In genomic region chr10:642186-642890, GRCh38 we compare ENCODE assay signal across 16 cellular contexts. TPM values are rescaled to one million over a fixed set of nuclear protein-coding genes. Genes with fewer than 3 reads are reported as not detected.
DNase-seq lines count a peak whose midpoint lies in the region; ATAC-seq and TF ChIP-seq lines count a peak whose summit lies in the region.
"Had no signal": no experiment of that assay in that cellular context is flagged by ENCODE, and none has a peak within 500 bp of the region (broad histone marks: within the 10 kb centered on the region; RNA-seq: fewer than 3 reads in every experiment).

No MANE protein-coding gene starts in this region.

- 81% methylated on average over 16 of the region's 16 CpGs for WGBS in right cardiac atrium

- no peaks in the 10 kb centered on the region for H4K20me1 ChIP-seq in PC-3 (ENCODE audit: low read length)
- peaks cover 73% of the 10 kb centered on the region for H4K20me1 ChIP-seq in neural progenitor cell (ENCODE audit: low read depth)

- H3K4me1 Mint-ChIP-seq in Caco-2 (ENCODE audit: low read depth, unreplicated experiment) = peaks cover 11% of the 10 kb centered on the region
- peaks cover 19% of the 10 kb centered on the region for H3K4me1 Mint-ChIP-seq in neural progenitor cell
- no peaks in the 10 kb centered on the region for H3K4me1 Mint-ChIP-seq in activated T-helper 17 cell treated with anti-CD3 and anti-CD28 coated beads, Interleukin-2, amount 50 U/mL, for 72 hours
- H3K4me1 Mint-ChIP-seq: activated B cell treated with CpG ODN at 0.5 μM for 24 hours, CD14-positive monocyte, T-helper 17 cell had no signal

- H3K27me3 Mint-ChIP-seq in Caco-2 (ENCODE audit: insufficient read depth, unreplicated experiment) = no peaks in the 10 kb centered on the region
- peaks cover 6% of the 10 kb centered on the region for H3K27me3 Mint-ChIP-seq in neural progenitor cell (ENCODE audit: insufficient read depth, low read depth)
- H3K27me3 Mint-ChIP-seq in activated T-helper 17 cell treated with anti-CD3 and anti-CD28 coated beads, Interleukin-2, amount 50 U/mL, for 72 hours = peaks cover 5% of the 10 kb centered on the region

- BruUV-seq in Caco-2 (replicated peaks; lab: Mats Ljungman, UMichigan) = TSS peak; percentile 79
- no TSS peak for BruUV-seq in PC-3 (replicated peaks; lab: Mats Ljungman, UMichigan)

- H3F3A ChIP-seq in PC-3 (ENCODE audit: low read length, unreplicated experiment) (no peaks in the 10 kb centered on the region), neural progenitor cell (ENCODE audit: low read depth) (peaks cover 15% of the 10 kb centered on the region)

- DNase-seq in Caco-2 (peak; percentile 76 to 90), PC-3 (peak; percentile 7), right cardiac atrium (peak in 1 of 3 donors; percentile 18), neural progenitor cell (ENCODE audit: low spot score) (no peak), NCI-H1092 (lab: John Stamatoyannopoulos, UW) (no peak)
- DNase-seq in stimulated activated naive CD4-positive, alpha-beta T cell treated with Interleukin-2 at 50 U/mL for 16 hours (lab: John Stamatoyannopoulos, UW) = no peak
- DNase-seq: activated B cell treated with CpG ODN at 0.5 μM for 24 hours; effector memory CD4-positive, alpha-beta T cell; NCI-H1694 treated with DMSO at 0.1 percent for 48 hours; SHP77; T-helper 17 cell had no signal

- no peak overlapping the region for H3K9ac ChIP-seq in PC-3 (ENCODE audit: low read length)
- no peak overlapping the region for H3K9ac ChIP-seq in neural progenitor cell

- H3K79me2 ChIP-seq in PC-3 (ENCODE audit: low read length) (no peaks in the 10 kb centered on the region), neural progenitor cell (ENCODE audit: low read depth) (peaks cover 87% of the 10 kb centered on the region)

- H3K4me3 ChIP-seq in Caco-2 (ENCODE audit: low read depth, low read length) = no peak overlapping the region
- no peak overlapping the region for H3K4me3 ChIP-seq in PC-3 (ENCODE audit: low read length)
- no peak overlapping the region for H3K4me3 ChIP-seq in right cardiac atrium (ENCODE audit: low read length)
- no peak overlapping the region for H3K4me3 ChIP-seq in neural progenitor cell
- H3K4me3 ChIP-seq: prostate gland, tibial artery had no signal

- no peak overlapping the region for H3K27ac ChIP-seq in PC-3 (ENCODE audit: low read length)
- no peak overlapping the region for H3K27ac ChIP-seq in right cardiac atrium (ENCODE audit: low read length)
- no peak overlapping the region for H3K27ac ChIP-seq in neural progenitor cell
- H3K27ac ChIP-seq: prostate gland, tibial artery had no signal

- peaks cover 5% of the 10 kb centered on the region; the same call in 1 of the 2 replicates for H3K4me1 ChIP-seq in Caco-2
- H3K4me1 ChIP-seq in PC-3 (ENCODE audit: insufficient read depth, low read length) = no peaks in the 10 kb centered on the region
- H3K4me1 ChIP-seq in right cardiac atrium (ENCODE audit: control insufficient read depth, insufficient read depth, low read length) = no peaks in the 10 kb centered on the region
- peaks cover 3% of the 10 kb centered on the region for H3K4me1 ChIP-seq in neural progenitor cell
- H3K4me1 ChIP-seq: prostate gland had no signal

- H3K27ac Mint-ChIP-seq in Caco-2 (ENCODE audit: unreplicated experiment) = peak overlapping the region; percentile 80
- H3K27ac Mint-ChIP-seq in neural progenitor cell = peak overlapping the region; percentile 14
- H3K27ac Mint-ChIP-seq in activated T-helper 17 cell treated with anti-CD3 and anti-CD28 coated beads, Interleukin-2, amount 50 U/mL, for 72 hours = no peak overlapping the region
- H3K27ac Mint-ChIP-seq: activated B cell treated with CpG ODN at 0.5 μM for 24 hours, CD14-positive monocyte, T-helper 17 cell had no signal

- H3K36me3 Mint-ChIP-seq in Caco-2 (ENCODE audit: insufficient read depth, unreplicated experiment) = peaks cover 4% of the 10 kb centered on the region
- peaks cover 19% of the 10 kb centered on the region for H3K36me3 Mint-ChIP-seq in neural progenitor cell
- H3K36me3 Mint-ChIP-seq in activated T-helper 17 cell treated with anti-CD3 and anti-CD28 coated beads, Interleukin-2, amount 50 U/mL, for 72 hours (ENCODE audit: low read depth) = no peaks in the 10 kb centered on the region
- H3K36me3 Mint-ChIP-seq: CD14-positive monocyte had no signal

- H3K27me3 ChIP-seq in Caco-2 (replicated peaks; ENCODE audit: control insufficient read depth, insufficient read depth, low read length) (no peaks in the 10 kb centered on the region), PC-3 (ENCODE audit: low read length) (no peaks in the 10 kb centered on the region), right cardiac atrium (ENCODE audit: control insufficient read depth, insufficient read depth) (no peaks in the 10 kb centered on the region), neural progenitor cell (no peaks in the 10 kb centered on the region)
- H3K27me3 ChIP-seq: tibial artery had no signal

- CTCF ChIA-PET in Caco-2 (lab: Charles Lee) = no interaction called here
- CTCF ChIA-PET in PC-3 (lab: Charles Lee) = no interaction called here

- H3K9me3 ChIP-seq in Caco-2 = no peaks in the 10 kb centered on the region
- no peaks in the 10 kb centered on the region for H3K9me3 ChIP-seq in PC-3 (ENCODE audit: low read length)
- H3K9me3 ChIP-seq in right cardiac atrium (ENCODE audit: control insufficient read depth, low read length) = no peaks in the 10 kb centered on the region
- H3K9me3 ChIP-seq in neural progenitor cell (ENCODE audit: low read depth) = no peaks in the 10 kb centered on the region
- H3K9me3 ChIP-seq: prostate gland had no signal

- POLR2A ChIA-PET in Caco-2 (lab: Charles Lee) (interaction anchor here (0.6 kb wide), 1 partner anchor 161 kb away, joined by 3 read pairs; no protein-coding TSS in a partner anchor), PC-3 (lab: Charles Lee; ENCODE audit: unreplicated experiment) (no interaction called here)

- H3K4me2 ChIP-seq in PC-3 (ENCODE audit: low read length) (no peak overlapping the region), neural progenitor cell (no peak overlapping the region)

- no peak; the same call in 1 of the 2 replicates for ATAC-seq in PC-3
- peak; percentile 27 to 30 for ATAC-seq in right cardiac atrium
- no peak for ATAC-seq in activated T-helper 17 cell treated with anti-CD3 and anti-CD28 coated beads, Interleukin-2, amount 50 U/mL, for 72 hours (replicated peaks)
- no peak for ATAC-seq in GM18511 (IDR thresholded peaks at IDR 0.05; ENCODE audit: unreplicated experiment)
- ATAC-seq: T-helper 17 cell had no signal

- H3K9me2 ChIP-seq in PC-3 (replicated peaks; ENCODE audit: low read length) = no peaks in the 10 kb centered on the region

- H3K36me3 ChIP-seq in Caco-2 (ENCODE audit: control insufficient read depth, insufficient read depth, low read length) = no peaks in the 10 kb centered on the region
- no peaks in the 10 kb centered on the region for H3K36me3 ChIP-seq in PC-3 (ENCODE audit: low read depth, low read length)
- no peaks in the 10 kb centered on the region for H3K36me3 ChIP-seq in neural progenitor cell
- H3K36me3 ChIP-seq: prostate gland had no signal

- no peak for TF ChIP-seq CTCF in Caco-2 (IDR thresholded peaks at IDR 0.05; ENCODE audit: insufficient read depth in 1 of 2, low read depth in 1 of 2, low read length in 1 of 2, severe bottlenecking in 1 of 2, unreplicated experiment in 1 of 2)
- TF ChIP-seq CTCF in PC-3 (conservative IDR thresholded peaks at IDR 0.05; ENCODE audit: low read depth, low read length) = no peak
- TF ChIP-seq CTCF in neural progenitor cell (IDR thresholded peaks at IDR 0.05) = no peak

- intact Hi-C loops in Caco-2 (cut with micrococcal nuclease; ENCODE audit: unreplicated experiment) = no loop called here
- intact Hi-C loops in PC-3 (cut with micrococcal nuclease) = no loop called here
- intact Hi-C loops in right cardiac atrium (cut with DNase I) = no loop called here

- H2AFZ ChIP-seq in PC-3 (ENCODE audit: low read length) = no peak overlapping the region
- no peak overlapping the region for H2AFZ ChIP-seq in neural progenitor cell (replicated peaks)

- H3K4me3 Mint-ChIP-seq in Caco-2 (ENCODE audit: unreplicated experiment) (no peak overlapping the region), neural progenitor cell (no peak overlapping the region)
- H3K4me3 Mint-ChIP-seq in activated T-helper 17 cell treated with anti-CD3 and anti-CD28 coated beads, Interleukin-2, amount 50 U/mL, for 72 hours = no peak overlapping the region
- H3K4me3 Mint-ChIP-seq: activated B cell treated with CpG ODN at 0.5 μM for 24 hours, T-helper 17 cell had no signal

- H3K9me3 Mint-ChIP-seq in Caco-2 (ENCODE audit: unreplicated experiment) (peaks cover 10% of the 10 kb centered on the region), neural progenitor cell (peaks cover 13% of the 10 kb centered on the region)
- H3K9me3 Mint-ChIP-seq in activated T-helper 17 cell treated with anti-CD3 and anti-CD28 coated beads, Interleukin-2, amount 50 U/mL, for 72 hours = no peaks in the 10 kb centered on the region

RNA-seq across cellular contexts. Expression of gene DIP2C, which starts 47.1 kb away (rescaled TPM):
- total RNA-seq in Caco-2 (2022) = 11.2 and 11.4 TPM in 2 replicates
- 3.1 and 3.7 TPM in 2 replicates for total RNA-seq in PC-3 (2014; rRNA removed)
- total RNA-seq in right cardiac atrium = 10 to 100 TPM; 23.7 to 31.5 (median 26.9) TPM
- polyA plus RNA-seq in right cardiac atrium = 7.9 TPM
- 10.1 and 12.2 TPM in 2 replicates for total RNA-seq in neural progenitor cell (ENCODE audit: low replicate concordance)
- 1 to 10 TPM; 1.1 to 1.9 TPM for total RNA-seq in activated T-helper 17 cell treated with anti-CD3 and anti-CD28 coated beads, Interleukin-2, amount 50 U/mL, for 72 hours
- polyA plus RNA-seq: CD14-positive monocyte had no signal

Comparison
In these comparisons a context has a peak if more than half of its experiments do, and no peak if none do; other contexts are left out.
1. DNase-seq: peak in Caco-2 (2 of 2) and PC-3 (single experiment); none in neural progenitor cell (single experiment), NCI-H1092 (single experiment) and stimulated activated naive CD4-positive, alpha-beta T cell treated with Interleukin-2 at 50 U/mL for 16 hours (single experiment).
2. ATAC-seq: peak in right cardiac atrium (2 of 2); none in PC-3 (single experiment), activated T-helper 17 cell treated with anti-CD3 and anti-CD28 coated beads, Interleukin-2, amount 50 U/mL, for 72 hours (single experiment) and GM18511 (single experiment).